Comparison of ENCODE assay signal across 17 cellular contexts in the genomic region with DNA sequence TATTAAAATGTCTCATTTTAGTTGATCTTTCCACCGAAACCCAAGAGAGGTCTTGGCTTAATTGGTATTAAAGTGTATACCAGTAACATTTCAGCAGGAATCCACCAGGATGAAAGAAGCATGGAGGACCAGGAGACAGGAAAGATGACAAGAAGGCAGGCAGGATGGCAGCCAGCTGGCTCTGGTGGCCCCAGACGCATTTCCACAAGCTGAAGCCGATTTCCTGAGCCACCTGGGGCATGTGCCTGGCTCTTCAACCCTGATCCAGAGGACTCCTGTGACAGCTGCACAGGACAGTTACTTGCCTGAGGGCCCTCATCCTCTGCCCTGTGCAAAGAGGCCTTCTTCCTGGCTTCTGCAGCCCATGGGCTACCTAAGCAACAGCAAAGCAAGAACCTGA. TPM values are rescaled to one million over a fixed set of nuclear protein-coding genes. Genes with fewer than 3 reads are reported as not detected.
DNase-seq lines count a peak whose midpoint lies in the region; ATAC-seq and TF ChIP-seq lines count a peak whose summit lies in the region.
"Had no signal": no experiment of that assay in that cellular context is flagged by ENCODE, and none has a peak within 500 bp of the region (broad histone marks: within the 10 kb centered on the region; RNA-seq: fewer than 3 reads in every experiment).

No MANE protein-coding gene starts in this region.

- H2AFZ ChIP-seq in PC-3 (ENCODE audit: low read length) = no peak overlapping the region

- POLR2A ChIA-PET in CD8-positive, alpha-beta memory T cell (lab: Charles Lee) = no interaction called here
- POLR2A ChIA-PET in PC-3 (lab: Charles Lee; ENCODE audit: unreplicated experiment) = interaction anchor here (0.5 kb wide), 1 partner anchor 88 kb away, joined by 4 read pairs; no protein-coding TSS in a partner anchor

- H3K27ac Mint-ChIP-seq in activated naive CD4-positive, alpha-beta T cell treated with anti-CD3 and anti-CD28 coated beads, Interleukin-2, amount 50 U/mL, for 72 hours = peak overlapping the region; percentile 47 to 86
- peak overlapping the region in 5 of 8 donors; percentile 32 to 64 (median 60) for H3K27ac Mint-ChIP-seq in CD8-positive, alpha-beta memory T cell
- H3K27ac Mint-ChIP-seq in endodermal cell = peak overlapping the region; percentile 19

- no peaks in the 10 kb centered on the region for H4K20me1 ChIP-seq in PC-3 (ENCODE audit: low read length)
- H4K20me1 ChIP-seq: BLaER1 had no signal

- no peaks in the 10 kb centered on the region for H3K9me3 ChIP-seq in CD8-positive, alpha-beta memory T cell (ENCODE audit: low read length)
- H3K9me3 ChIP-seq in PC-3 (ENCODE audit: low read length) = no peaks in the 10 kb centered on the region
- H3K9me3 ChIP-seq in endodermal cell (ENCODE audit: control insufficient read depth, low read length) = no peaks in the 10 kb centered on the region
- no peaks in the 10 kb centered on the region for H3K9me3 ChIP-seq in left lung
- H3K9me3 ChIP-seq: BLaER1, HAP-1, SJCRH30 had no signal

- peaks cover 6 to 12% of the 10 kb centered on the region in 2 donors for H3K36me3 Mint-ChIP-seq in activated naive CD4-positive, alpha-beta T cell treated with anti-CD3 and anti-CD28 coated beads, Interleukin-2, amount 50 U/mL, for 72 hours
- H3K36me3 Mint-ChIP-seq in CD8-positive, alpha-beta memory T cell = peaks cover 7 to 86% (median 26%) of the 10 kb centered on the region in 3 donors
- H3K36me3 Mint-ChIP-seq in endodermal cell (ENCODE audit: low read depth) = peaks cover 9% of the 10 kb centered on the region

- H3K4me2 ChIP-seq in PC-3 (ENCODE audit: low read length) = no peak overlapping the region
- H3K4me2 ChIP-seq: BLaER1 had no signal

- H3K79me2 ChIP-seq in PC-3 (ENCODE audit: low read length) = no peaks in the 10 kb centered on the region

- peaks cover 18 to 29% (median 22%) of the 10 kb centered on the region in 3 donors for H3K4me1 Mint-ChIP-seq in CD8-positive, alpha-beta memory T cell
- H3K4me1 Mint-ChIP-seq in endodermal cell = peaks cover 3% of the 10 kb centered on the region

- H3K4me3 Mint-ChIP-seq in CD8-positive, alpha-beta memory T cell = no peak overlapping the region
- H3K4me3 Mint-ChIP-seq in endodermal cell = no peak overlapping the region

- no peaks in the 10 kb centered on the region for H3K9me2 ChIP-seq in PC-3 (replicated peaks; ENCODE audit: low read length)

- H3K27me3 Mint-ChIP-seq in CD8-positive, alpha-beta memory T cell = peaks cover 0 to under 1% of the 10 kb centered on the region in 2 donors
- no peaks in the 10 kb centered on the region for H3K27me3 Mint-ChIP-seq in endodermal cell (ENCODE audit: insufficient read depth)

- no peak for DNase-seq in activated naive CD4-positive, alpha-beta T cell treated with anti-CD3 and anti-CD28 coated beads, Interleukin-2, amount 50 U/mL, for 72 hours (ENCODE audit: low spot score in 2 of 2)
- no peak for DNase-seq in activated naive CD4-positive, alpha-beta T cell treated with Interleukin-2 at 50 U/mL for 16 hours
- no peak for DNase-seq in CD8-positive, alpha-beta memory T cell
- peak; percentile 27 for DNase-seq in PC-3
- DNase-seq in endodermal cell = no peak
- DNase-seq in HT-29 (ENCODE audit: low spot score) = no peak
- DNase-seq in left lung = no peak
- DNase-seq: COR-L47, MM.1S, NCI-H187, NCI-H2171, NCI-H446 treated with DMSO at 0.1 percent for 48 hours, NCI-H774 had no signal

- 92% methylated on average over 3 of the region's 3 CpGs for WGBS in endodermal cell (ENCODE audit: insufficient coverage in 1 of 2, insufficient read length in 1 of 2), 2 experiments

- H3F3A ChIP-seq in PC-3 (ENCODE audit: low read length, unreplicated experiment) = no peaks in the 10 kb centered on the region

- H3K27me3 ChIP-seq in CD8-positive, alpha-beta memory T cell (ENCODE audit: insufficient read depth, low read length, poor library complexity, severe bottlenecking) = no peaks in the 10 kb centered on the region
- no peaks in the 10 kb centered on the region for H3K27me3 ChIP-seq in PC-3 (ENCODE audit: low read length)
- H3K27me3 ChIP-seq in endodermal cell (ENCODE audit: control insufficient read depth, insufficient read depth, low read length, poor library complexity, severe bottlenecking) = no peaks in the 10 kb centered on the region
- H3K27me3 ChIP-seq in left lung = no peaks in the 10 kb centered on the region
- H3K27me3 ChIP-seq: BLaER1, SJCRH30 had no signal

- H3K9ac ChIP-seq in PC-3 (ENCODE audit: low read length) (no peak overlapping the region), endodermal cell (ENCODE audit: extremely low read depth, low read length, poor library complexity, severe bottlenecking) (no peak overlapping the region)
- H3K9ac ChIP-seq: BLaER1 had no signal

- H3K27ac ChIP-seq in CD8-positive, alpha-beta memory T cell (ENCODE audit: low read depth, low read length) = no peak overlapping the region
- H3K27ac ChIP-seq in PC-3 (ENCODE audit: low read length) = peak overlapping the region; percentile 55
- no peak overlapping the region for H3K27ac ChIP-seq in endodermal cell (ENCODE audit: low read depth, low read length)
- no peak overlapping the region for H3K27ac ChIP-seq in left lung
- H3K27ac ChIP-seq: BLaER1, SJCRH30 had no signal

- no peak for ATAC-seq in activated naive CD4-positive, alpha-beta T cell treated with anti-CD3 and anti-CD28 coated beads, Interleukin-2, amount 50 U/mL, for 72 hours
- ATAC-seq in PC-3 (peak; percentile 86), left lung (no peak)
- ATAC-seq: GM12878 had no signal

- H3K9me3 Mint-ChIP-seq in activated naive CD4-positive, alpha-beta T cell treated with anti-CD3 and anti-CD28 coated beads, Interleukin-2, amount 50 U/mL, for 72 hours = no peaks in the 10 kb centered on the region
- no peaks in the 10 kb centered on the region for H3K9me3 Mint-ChIP-seq in CD8-positive, alpha-beta memory T cell
- no peaks in the 10 kb centered on the region for H3K9me3 Mint-ChIP-seq in endodermal cell

- intact Hi-C loops in PC-3 (cut with micrococcal nuclease) = loop anchor here (2.0 kb wide), 1 partner anchor 53 kb away; no protein-coding TSS in a partner anchor
- intact Hi-C loops in left lung (cut with DNase I) = no loop called here

- peaks cover 27% of the 10 kb centered on the region for H3K36me3 ChIP-seq in CD8-positive, alpha-beta memory T cell (ENCODE audit: insufficient read depth, low read length)
- no peaks in the 10 kb centered on the region for H3K36me3 ChIP-seq in PC-3 (ENCODE audit: low read depth, low read length)
- no peaks in the 10 kb centered on the region for H3K36me3 ChIP-seq in endodermal cell (ENCODE audit: control insufficient read depth, insufficient read depth, low read length)
- H3K36me3 ChIP-seq in left lung = peaks cover 0 to 38% of the 10 kb centered on the region in 2 donors

- TF ChIP-seq CTCF in PC-3 (conservative IDR thresholded peaks at IDR 0.05; ENCODE audit: low read depth, low read length) = no peak
- no peak for TF ChIP-seq CTCF in endodermal cell (conservative IDR thresholded peaks at IDR 0.05)
- no peak for TF ChIP-seq CTCF in left lung (IDR thresholded peaks at IDR 0.05)

- no peak overlapping the region for H3K4me3 ChIP-seq in CD8-positive, alpha-beta memory T cell (ENCODE audit: low read length)
- H3K4me3 ChIP-seq in PC-3 (ENCODE audit: low read length) = no peak overlapping the region
- H3K4me3 ChIP-seq in endodermal cell (ENCODE audit: low read length) = no peak overlapping the region
- H3K4me3 ChIP-seq in left lung = no peak overlapping the region
- H3K4me3 ChIP-seq: BLaER1, GM12878, HAP-1, SJCRH30 had no signal

- no peaks in the 10 kb centered on the region for H3K4me1 ChIP-seq in CD8-positive, alpha-beta memory T cell (ENCODE audit: insufficient read depth, low read length)
- H3K4me1 ChIP-seq in PC-3 (ENCODE audit: insufficient read depth, low read length) = peaks cover 12% of the 10 kb centered on the region; the same call in 1 of the 2 replicates
- H3K4me1 ChIP-seq in endodermal cell (ENCODE audit: control insufficient read depth, insufficient read depth, low read length) = no peaks in the 10 kb centered on the region
- no peaks in the 10 kb centered on the region for H3K4me1 ChIP-seq in left lung
- H3K4me1 ChIP-seq: HAP-1 had no signal

- no TSS peak for BruUV-seq in PC-3 (replicated peaks; lab: Mats Ljungman, UMichigan)

- CTCF ChIA-PET in CD8-positive, alpha-beta memory T cell (lab: Charles Lee) = interaction anchor here (1.1 kb wide), 1 partner anchor 57 kb away, joined by 3 read pairs; the partner anchor contains the start of gene NFU1
- CTCF ChIA-PET in PC-3 (lab: Charles Lee) = no interaction called here

RNA-seq across cellular contexts. Expression of gene NFU1, which starts 56.9 kb away (rescaled TPM):
- total RNA-seq in activated naive CD4-positive, alpha-beta T cell treated with anti-CD3 and anti-CD28 coated beads, Interleukin-2, amount 50 U/mL, for 72 hours = 10 to 100 TPM; 32.2 to 34.3 TPM
- total RNA-seq in CD8-positive, alpha-beta memory T cell = 10 to 100 TPM; 40.4 to 43.2 TPM
- polyA plus RNA-seq in CD8-positive, alpha-beta memory T cell = 78.3 TPM
- total RNA-seq in PC-3 (2014; rRNA removed) = 38.8 and 45.6 TPM in 2 replicates
- total RNA-seq in endodermal cell = 10 to 100 TPM; 37.0 to 37.9 TPM
- 48.3 TPM for polyA plus RNA-seq in endodermal cell (2013, experiment 1 of 2)
- 47.9 TPM for polyA plus RNA-seq in endodermal cell (2013, experiment 2 of 2)
- total RNA-seq in HT-29 (2014; rRNA removed; shearing (Covaris generic)) = 13.1 and 16.6 TPM in 2 replicates
- 10 to 100 TPM; 36.2 to 38.2 TPM for total RNA-seq in left lung
